Comparison of ENCODE assay signal across 10 cellular contexts in genomic region chr6:14272111-14273085, GRCh38.
DNase-seq lines count a peak whose midpoint lies in the region; ATAC-seq and TF ChIP-seq lines count a peak whose summit lies in the region.
"Had no signal": no experiment of that assay in that cellular context is flagged by ENCODE, and none has a peak within 500 bp of the region (broad histone marks: within the 10 kb centered on the region; RNA-seq: fewer than 3 reads in every experiment).

No MANE protein-coding gene starts in this region.

- peaks cover 63 to 93% of the 10 kb centered on the region in 2 donors for H3K4me1 Mint-ChIP-seq in stimulated activated naive B cell treated with anti-CD40 and anti-IgM and Interleukin-4, amounts not matched to agents 10 μg/mL and 1 μg/mL and 100 μg/mL, for 72 hours

- peaks cover under 1 to 8% of the 10 kb centered on the region in 2 donors for H3K9me3 Mint-ChIP-seq in stimulated activated naive B cell treated with anti-CD40 and anti-IgM and Interleukin-4, amounts not matched to agents 10 μg/mL and 1 μg/mL and 100 μg/mL, for 72 hours

- H3K4me1 ChIP-seq in esophagus muscularis mucosa = peaks cover 13 to 21% (median 20%) of the 10 kb centered on the region in 4 donors
- H3K4me1 ChIP-seq: parathyroid adenoma had no signal

- no peak for TF ChIP-seq CTCF in esophagus muscularis mucosa (IDR thresholded peaks at IDR 0.05)

- ATAC-seq in stimulated activated naive B cell treated with anti-CD40 and anti-IgM and Interleukin-4, amounts not matched to agents 10 μg/mL and 1 μg/mL and 100 μg/mL, for 72 hours (replicated peaks) = no peak
- ATAC-seq in GM18909 (IDR thresholded peaks at IDR 0.05; ENCODE audit: poor library complexity, unreplicated experiment) (no peak), GM18867 (IDR thresholded peaks at IDR 0.05; ENCODE audit: unreplicated experiment) (no peak)

- no peaks in the 10 kb centered on the region for H3K27me3 Mint-ChIP-seq in stimulated activated naive B cell treated with anti-CD40 and anti-IgM and Interleukin-4, amounts not matched to agents 10 μg/mL and 1 μg/mL and 100 μg/mL, for 72 hours

- no peak overlapping the region for H3K4me3 Mint-ChIP-seq in stimulated activated naive B cell treated with anti-CD40 and anti-IgM and Interleukin-4, amounts not matched to agents 10 μg/mL and 1 μg/mL and 100 μg/mL, for 72 hours

- no peak overlapping the region for H3K27ac ChIP-seq in esophagus muscularis mucosa (replicated peaks in 1 of 4)
- H3K27ac ChIP-seq: parathyroid adenoma had no signal

- WGBS in esophagus muscularis mucosa = 86% methylated on average over 4 of the region's 4 CpGs

- TF ChIP-seq EP300 in esophagus muscularis mucosa (IDR thresholded peaks at IDR 0.05) = no peak

- H3K36me3 ChIP-seq in esophagus muscularis mucosa = no peaks in the 10 kb centered on the region

- peaks cover 30 to 57% of the 10 kb centered on the region in 2 donors for H3K36me3 Mint-ChIP-seq in stimulated activated naive B cell treated with anti-CD40 and anti-IgM and Interleukin-4, amounts not matched to agents 10 μg/mL and 1 μg/mL and 100 μg/mL, for 72 hours

- TF ChIP-seq POLR2A in esophagus muscularis mucosa (IDR thresholded peaks at IDR 0.05; ENCODE audit: low read depth) = no peak

- peak overlapping the region; percentile 32 for H3K27ac Mint-ChIP-seq in stimulated activated naive B cell treated with anti-CD40 and anti-IgM and Interleukin-4, amounts not matched to agents 10 μg/mL and 1 μg/mL and 100 μg/mL, for 72 hours

- H3K4me3 ChIP-seq in esophagus muscularis mucosa = no peak overlapping the region

- no peaks in the 10 kb centered on the region for H3K27me3 ChIP-seq in esophagus muscularis mucosa

- peaks cover 0 to 8% (median 0%) of the 10 kb centered on the region in 4 donors for H3K9me3 ChIP-seq in esophagus muscularis mucosa

- DNase-seq in activated CD8-positive, alpha-beta memory T cell treated with anti-CD3 and anti-CD28 coated beads for 24 hours = peak; percentile 38
- no peak for DNase-seq in activated CD8-positive, alpha-beta memory T cell treated with anti-CD3 and anti-CD28 coated beads, Interleukin-2, amount 50 U/mL, for 4 hours
- DNase-seq in NCI-H446 treated with DMSO at 0.1 percent for 48 hours (lab: John Stamatoyannopoulos, UW) = peak; percentile 59
- peak; percentile 12 for DNase-seq in esophagus muscularis mucosa (ENCODE audit: extremely low spot score)
- no peak for DNase-seq in stimulated activated naive B cell treated with anti-CD40 and anti-IgM and Interleukin-4, amounts not matched to agents 10 μg/mL and 1 μg/mL and 100 μg/mL, for 72 hours
- DNase-seq in hypothalamus (lab: John Stamatoyannopoulos, UW) = no peak
- DNase-seq: erythroblast had no signal

- intact Hi-C loops in esophagus muscularis mucosa (cut with DNase I) = no loop called here

Comparison
In these comparisons a context has a peak if more than half of its experiments do, and no peak if none do; other contexts are left out.
1. DNase-seq: peak in activated CD8-positive, alpha-beta memory T cell treated with anti-CD3 and anti-CD28 coated beads for 24 hours (single experiment), NCI-H446 treated with DMSO at 0.1 percent for 48 hours (single experiment) and esophagus muscularis mucosa (single experiment); none in activated CD8-positive, alpha-beta memory T cell treated with anti-CD3 and anti-CD28 coated beads, Interleukin-2, amount 50 U/mL, for 4 hours (single experiment), stimulated activated naive B cell treated with anti-CD40 and anti-IgM and Interleukin-4, amounts not matched to agents 10 μg/mL and 1 μg/mL and 100 μg/mL, for 72 hours (single experiment) and hypothalamus (0 of 51).